Comparison of ENCODE assay signal across 1 cellular context in genomic region chr12:100573499-100574261, GRCh38.
TF ChIP-seq lines count a peak whose summit lies in the region.

Gene GAS2L3, plus strand, starts transcription at chr12:100573684. Its CDS starts 21,221 bp downstream, at chr12:100594905.

TF ChIP-seq in endothelial cell of umbilical vein, 7 proteins besides CTCF, POLR2A, EP300 and RAD21 (continued from another document):
- TF ChIP-seq FOS (IDR thresholded peaks at IDR 0.05; ENCODE audit: borderline replicate concordance, insufficient read depth, low read length) (no peak), POLR2AphosphoS5 (IDR thresholded peaks at IDR 0.05; ENCODE audit: insufficient read depth, low read depth, low read length) (peak; percentile 66), JUN (IDR thresholded peaks at IDR 0.05; ENCODE audit: borderline replicate concordance, insufficient read depth, insufficient read length, low read depth) (no peak)
